24 cellular contexts compared by ENCODE assay signal in the genomic region with DNA sequence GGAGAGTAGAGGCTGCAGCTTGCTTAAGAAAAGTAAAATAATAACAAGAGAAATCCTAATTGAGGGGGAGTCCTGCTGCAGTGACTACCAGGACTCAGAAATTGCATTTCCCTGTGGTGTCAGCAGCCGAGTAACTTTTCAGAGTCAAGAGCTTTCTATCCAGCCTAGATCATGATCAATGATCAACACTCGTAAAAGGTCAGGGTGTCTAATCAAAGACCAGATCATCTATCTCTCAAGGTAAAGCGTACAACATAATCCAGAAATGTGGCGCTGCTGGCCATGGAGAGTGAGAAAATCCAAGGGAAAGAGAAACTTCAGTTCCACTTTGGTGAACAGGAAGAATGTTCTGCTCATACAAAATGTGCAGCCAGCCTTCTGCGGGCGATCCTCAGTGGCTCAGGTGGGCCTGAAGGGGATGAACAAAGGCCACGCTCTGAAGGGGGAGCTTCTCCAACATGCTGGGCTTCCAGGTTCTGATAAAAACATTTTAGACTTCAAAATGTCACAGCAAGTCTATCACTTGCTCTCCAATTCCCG.
A peak's percentile ranks its signal among the peaks of the same experiment; 100 is the strongest.
DNase-seq lines count a peak whose midpoint lies in the region; ATAC-seq and TF ChIP-seq lines count a peak whose summit lies in the region.
"Had no signal": no experiment of that assay in that cellular context is flagged by ENCODE, and none has a peak within 500 bp of the region (broad histone marks: within the 10 kb centered on the region; RNA-seq: fewer than 3 reads in every experiment).

No MANE protein-coding gene starts in this region.

- peaks cover 0 to 14% (median 5%) of the 10 kb centered on the region in 9 donors for H3K27me3 ChIP-seq in heart left ventricle
- no peaks in the 10 kb centered on the region for H3K27me3 ChIP-seq in tibial artery

- H3K4me3 ChIP-seq in heart left ventricle (peak overlapping the region in 5 of 12 donors; percentile 55 to 69 (median 60)), tibial artery (peak overlapping the region; percentile 9 to 62)

- intact Hi-C loops in heart left ventricle (cut with DNase I): loop anchor here in 1 of 10 donors (10.0 kb wide), 2 partner anchors 60 to 130 kb away; no protein-coding TSS in a partner anchor
- intact Hi-C loops in left cardiac atrium (cut with DNase I): no loop called here
- intact Hi-C loops in tibial artery (cut with DNase I; ENCODE audit: low total_unique reads): loop anchor here (5.0 kb wide), 2 partner anchors 62 to 1003 kb away; no protein-coding TSS in a partner anchor

- peaks cover 0 to 16% (median 0%) of the 10 kb centered on the region in 12 donors for H3K4me1 ChIP-seq in heart left ventricle
- H3K4me1 ChIP-seq in tibial artery: peaks cover 0 to 42% (median 11%) of the 10 kb centered on the region in 4 donors

- 79 to 90% (median 81%) methylated on average over 8 of the region's 8 CpGs for WGBS in heart left ventricle, 4 donors

- no peaks in the 10 kb centered on the region for H3K36me3 ChIP-seq in heart left ventricle
- no peaks in the 10 kb centered on the region for H3K36me3 ChIP-seq in tibial artery
- H3K36me3 ChIP-seq: WERI-Rb-1 had no signal

- H3K27me3 Mint-ChIP-seq in osteocyte (ENCODE audit: unreplicated experiment): no peaks in the 10 kb centered on the region

- peaks cover 31% of the 10 kb centered on the region for H3K4me1 Mint-ChIP-seq in osteocyte (ENCODE audit: unreplicated experiment)
- H3K4me1 Mint-ChIP-seq: central memory CD8-positive, alpha-beta T cell had no signal

- no peak overlapping the region for H3K4me3 Mint-ChIP-seq in osteocyte (ENCODE audit: unreplicated experiment)
- H3K4me3 Mint-ChIP-seq: activated T-cell treated with anti-CD3 and anti-CD28 coated beads, Interleukin-2, amount 50 U/mL, for 4 hours; central memory CD8-positive, alpha-beta T cell had no signal

- no peak for ATAC-seq in heart left ventricle
- no peak for ATAC-seq in left cardiac atrium
- ATAC-seq in HG03354 (IDR thresholded peaks at IDR 0.05; ENCODE audit: poor library complexity, severe bottlenecking, unreplicated experiment): no peak
- ATAC-seq: activated T-cell treated with anti-CD3 and anti-CD28 coated beads, Interleukin-2, amount 50 U/mL, for 4 hours had no signal

- H3K9me3 Mint-ChIP-seq in osteocyte (ENCODE audit: unreplicated experiment): no peaks in the 10 kb centered on the region
- H3K9me3 Mint-ChIP-seq: activated T-cell treated with anti-CD3 and anti-CD28 coated beads, Interleukin-2, amount 50 U/mL, for 4 hours; central memory CD8-positive, alpha-beta T cell had no signal

- peak overlapping the region; percentile 54 to 93 (median 86) for H3K27ac ChIP-seq in heart left ventricle
- peak overlapping the region; percentile 91 to 93 for H3K27ac ChIP-seq in tibial artery
- H3K27ac ChIP-seq: KMS-11, WERI-Rb-1 had no signal

- TF ChIP-seq POLR2A in heart left ventricle (IDR thresholded peaks at IDR 0.05): no peak

- peaks cover 2% of the 10 kb centered on the region for H3K36me3 Mint-ChIP-seq in osteocyte (ENCODE audit: unreplicated experiment)

- DNase-seq in heart left ventricle (no peak), left cardiac atrium (no peak), glomerular visceral epithelial cell (ENCODE audit: extremely low spot score) (peak; percentile 25), osteocyte (ENCODE audit: extremely low spot score, unreplicated experiment) (no peak), tibial artery (no peak), NCI-H187 treated with DMSO at 0.1 percent for 48 hours (lab: John Stamatoyannopoulos, UW) (no peak), SHP77 (lab: John Stamatoyannopoulos, UW) (no peak)
- DNase-seq: 8988T; activated CD4-positive, alpha-beta T cell treated with anti-CD3 and anti-CD28 coated beads for 48 hours; activated gamma-delta T cell treated with Interleukin-2 at 50 U/mL for 16 hours; activated T-cell treated with anti-CD3 and anti-CD28 coated beads, Interleukin-2, amount 50 U/mL, for 4 hours; head of caudate nucleus; mesendoderm; MM.1S; NCI-H1417; NCI-H2107; NCI-H82; stimulated activated CD4-positive, alpha-beta T cell treated with anti-CD3 and anti-CD28 coated beads, Interleukin-2, amount 100 ng/mL, for 48 hours; SW 1271; T1000; WERI-Rb-1 had no signal

- H3K9me3 ChIP-seq in heart left ventricle (no peaks in the 10 kb centered on the region), tibial artery (no peaks in the 10 kb centered on the region)

- peak overlapping the region; percentile 84 for H3K27ac Mint-ChIP-seq in osteocyte (ENCODE audit: unreplicated experiment)

- no peak for TF ChIP-seq CTCF in heart left ventricle (IDR thresholded peaks at IDR 0.05)
- no peak for TF ChIP-seq CTCF in osteocyte (IDR thresholded peaks at IDR 0.05)
- TF ChIP-seq CTCF in tibial artery (IDR thresholded peaks at IDR 0.05): no peak
